1 cellular context compared by ENCODE assay signal in genomic region chrX:119887721-119888425, GRCh38.
TF ChIP-seq lines count a peak whose summit lies in the region.

No MANE protein-coding gene starts in this region.

TF ChIP-seq in IMR-90, 13 proteins besides CTCF, POLR2A, EP300 and RAD21 (continued from another document):
- no peak for TF ChIP-seq MAZ (IDR thresholded peaks at IDR 0.05; ENCODE audit: borderline replicate concordance, low read depth, low read length)
- no peak for TF ChIP-seq FOS (IDR thresholded peaks at IDR 0.05; ENCODE audit: low read depth, low read length)
- no peak for TF ChIP-seq BHLHE40 (IDR thresholded peaks at IDR 0.05; ENCODE audit: low read depth, low read length)
- TF ChIP-seq CEBPB (IDR thresholded peaks at IDR 0.05; ENCODE audit: low read depth, low read length) = no peak
- TF ChIP-seq MAFK (IDR thresholded peaks at IDR 0.05; ENCODE audit: low read depth, low read length) = no peak
- TF ChIP-seq CHD1 (IDR thresholded peaks at IDR 0.05; ENCODE audit: low read depth, low read length) = no peak
- TF ChIP-seq RFX5 (IDR thresholded peaks at IDR 0.05; ENCODE audit: low read depth, low read length) = no peak
- no peak for TF ChIP-seq ELK1 (IDR thresholded peaks at IDR 0.05; ENCODE audit: borderline replicate concordance, low read depth, low read length)
- TF ChIP-seq NFE2L2 (IDR thresholded peaks at IDR 0.05; ENCODE audit: low read depth, low read length) = no peak
- TF ChIP-seq MXI1 (IDR thresholded peaks at IDR 0.05; ENCODE audit: borderline replicate concordance, low read depth, low read length) = no peak
- TF ChIP-seq RCOR1 (IDR thresholded peaks at IDR 0.05; ENCODE audit: insufficient replicate concordance, low read length) = no peak
